ENCODE assay signal across 1 cellular context in the genomic region with DNA sequence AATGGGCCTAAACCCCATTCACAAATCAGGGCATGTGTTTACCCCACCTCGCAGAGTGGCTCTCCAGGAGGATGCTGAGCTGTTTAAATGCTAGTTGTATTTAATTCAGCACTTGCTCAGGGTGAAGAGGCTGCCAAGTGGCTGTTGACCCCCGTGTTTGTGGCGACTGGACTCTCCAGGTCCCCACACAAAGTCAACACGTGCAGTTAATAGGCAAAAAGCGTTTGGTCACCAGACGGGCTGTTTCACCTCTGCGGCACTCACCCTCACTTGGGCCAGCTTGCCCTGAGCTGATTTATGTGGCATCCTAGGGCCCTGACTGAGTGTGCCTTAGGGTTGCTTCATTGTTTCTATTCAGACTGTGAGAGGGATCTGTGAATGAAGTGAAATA.
TF ChIP-seq lines count a peak whose summit lies in the region.

No MANE protein-coding gene starts in this region.

TF ChIP-seq in IMR-90, 13 proteins besides CTCF, POLR2A, EP300 and RAD21 (continued from another document):
- TF ChIP-seq, protein P1, sequence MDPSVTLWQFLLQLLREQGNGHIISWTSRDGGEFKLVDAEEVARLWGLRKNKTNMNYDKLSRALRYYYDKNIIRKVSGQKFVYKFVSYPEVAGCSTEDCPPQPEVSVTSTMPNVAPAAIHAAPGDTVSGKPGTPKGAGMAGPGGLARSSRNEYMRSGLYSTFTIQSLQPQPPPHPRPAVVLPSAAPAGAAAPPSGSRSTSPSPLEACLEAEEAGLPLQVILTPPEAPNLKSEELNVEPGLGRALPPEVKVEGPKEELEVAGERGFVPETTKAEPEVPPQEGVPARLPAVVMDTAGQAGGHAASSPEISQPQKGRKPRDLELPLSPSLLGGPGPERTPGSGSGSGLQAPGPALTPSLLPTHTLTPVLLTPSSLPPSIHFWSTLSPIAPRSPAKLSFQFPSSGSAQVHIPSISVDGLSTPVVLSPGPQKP (IDR thresholded peaks at IDR 0.05; ENCODE audit: borderline replicate concordance, low read depth, low read length): no peak
- TF ChIP-seq CEBPB (IDR thresholded peaks at IDR 0.05; ENCODE audit: low read depth, low read length) (no peak), MAFK (IDR thresholded peaks at IDR 0.05; ENCODE audit: low read depth, low read length) (no peak), MAZ (IDR thresholded peaks at IDR 0.05; ENCODE audit: borderline replicate concordance, low read depth, low read length) (no peak), FOS (IDR thresholded peaks at IDR 0.05; ENCODE audit: low read depth, low read length) (no peak), SMC3 (IDR thresholded peaks at IDR 0.05; ENCODE audit: low read depth, low read length) (no peak), RCOR1 (IDR thresholded peaks at IDR 0.05; ENCODE audit: insufficient replicate concordance, low read length) (no peak), RFX5 (IDR thresholded peaks at IDR 0.05; ENCODE audit: low read depth, low read length) (no peak), MXI1 (IDR thresholded peaks at IDR 0.05; ENCODE audit: borderline replicate concordance, low read depth, low read length) (no peak), CHD1 (IDR thresholded peaks at IDR 0.05; ENCODE audit: low read depth, low read length) (no peak), BHLHE40 (IDR thresholded peaks at IDR 0.05; ENCODE audit: low read depth, low read length) (no peak)
- TF ChIP-seq, protein P2, sequence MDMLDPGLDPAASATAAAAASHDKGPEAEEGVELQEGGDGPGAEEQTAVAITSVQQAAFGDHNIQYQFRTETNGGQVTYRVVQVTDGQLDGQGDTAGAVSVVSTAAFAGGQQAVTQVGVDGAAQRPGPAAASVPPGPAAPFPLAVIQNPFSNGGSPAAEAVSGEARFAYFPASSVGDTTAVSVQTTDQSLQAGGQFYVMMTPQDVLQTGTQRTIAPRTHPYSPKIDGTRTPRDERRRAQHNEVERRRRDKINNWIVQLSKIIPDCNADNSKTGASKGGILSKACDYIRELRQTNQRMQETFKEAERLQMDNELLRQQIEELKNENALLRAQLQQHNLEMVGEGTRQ (IDR thresholded peaks at IDR 0.05; ENCODE audit: low read depth, low read length): no peak
